In the genomic region with DNA sequence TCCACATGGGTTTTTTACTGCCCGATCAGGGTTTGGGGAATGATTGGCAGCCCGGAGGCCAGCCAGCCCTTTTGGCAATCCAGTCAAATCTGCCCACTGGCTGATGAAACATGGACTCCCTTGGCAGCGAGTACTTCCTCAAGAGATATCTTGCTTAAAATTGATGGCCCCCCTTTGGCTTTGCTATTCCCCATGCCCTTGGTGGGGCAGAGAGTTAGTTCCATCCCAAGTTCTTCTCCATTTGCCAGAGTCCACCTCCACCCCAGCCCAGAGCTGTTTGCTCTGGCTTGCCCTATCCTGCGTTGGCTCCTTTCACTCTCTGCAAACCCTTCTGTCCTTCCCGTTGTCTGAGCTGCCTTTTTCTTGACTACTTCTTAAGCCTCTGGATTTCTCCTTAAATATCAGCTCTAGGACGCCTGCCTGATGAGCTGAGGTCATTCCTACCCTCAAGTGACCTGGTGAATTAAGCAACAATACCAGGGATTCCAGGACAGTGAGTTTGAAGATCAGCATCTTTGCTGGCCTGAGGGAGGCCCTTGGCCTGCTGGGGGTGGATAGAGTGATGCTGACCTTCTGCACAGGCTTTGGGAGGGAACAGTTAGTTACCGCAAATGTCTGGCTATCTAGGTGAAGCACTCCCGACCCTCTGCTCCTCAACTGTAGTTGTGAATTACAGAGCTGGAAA, we compare ENCODE assay signal across 11 cellular contexts.
DNase-seq lines count a peak whose midpoint lies in the region; ATAC-seq and TF ChIP-seq lines count a peak whose summit lies in the region.
"Had no signal": no experiment of that assay in that cellular context is flagged by ENCODE, and none has a peak within 500 bp of the region (broad histone marks: within the 10 kb centered on the region; RNA-seq: fewer than 3 reads in every experiment).

No MANE protein-coding gene starts in this region.

- no peaks in the 10 kb centered on the region for H4K20me1 ChIP-seq in PC-9 (ENCODE audit: insufficient read depth)

- CTCF ChIA-PET in PC-9 (lab: Charles Lee): no interaction called here

- ATAC-seq in HG02885 (IDR thresholded peaks at IDR 0.05; ENCODE audit: poor library complexity, unreplicated experiment): no peak
- ATAC-seq: left colon had no signal

- H3K36me3 ChIP-seq in SJSA1 (no peaks in the 10 kb centered on the region), PC-9 (ENCODE audit: low read depth) (no peaks in the 10 kb centered on the region)

- intact Hi-C loops in PC-9 (cut with micrococcal nuclease; ENCODE audit: unreplicated experiment): no loop called here

- TF ChIP-seq CTCF in fibroblast of villous mesenchyme (IDR thresholded peaks at IDR 0.05; ENCODE audit: insufficient read depth, low read depth, low read length): no peak
- TF ChIP-seq CTCF in osteocyte (IDR thresholded peaks at IDR 0.05): no peak
- no peak for TF ChIP-seq CTCF in PC-9 (conservative IDR thresholded peaks at IDR 0.05)

- H3F3A ChIP-seq in PC-9 (ENCODE audit: insufficient read depth, low read depth): no peaks in the 10 kb centered on the region

- H3K4me1 ChIP-seq in SJSA1 (replicated peaks): peaks cover 81% of the 10 kb centered on the region
- H3K4me1 ChIP-seq in PC-9 (replicated peaks; ENCODE audit: insufficient read depth): no peaks in the 10 kb centered on the region

- H3K9me3 ChIP-seq in SJSA1 (replicated peaks) (no peaks in the 10 kb centered on the region), PC-9 (ENCODE audit: insufficient read depth, low read depth) (no peaks in the 10 kb centered on the region)

- H3K27me3 Mint-ChIP-seq in osteocyte (ENCODE audit: unreplicated experiment): no peaks in the 10 kb centered on the region

- H3K27me3 ChIP-seq in SJSA1 (replicated peaks) (no peaks in the 10 kb centered on the region), PC-9 (ENCODE audit: insufficient read depth, low read depth) (peaks cover 80% of the 10 kb centered on the region)

- H3K36me3 Mint-ChIP-seq in osteocyte (ENCODE audit: unreplicated experiment): no peaks in the 10 kb centered on the region
- H3K36me3 Mint-ChIP-seq: CD14-positive monocyte had no signal

- BruUV-seq in PC-9 (replicated peaks; lab: Mats Ljungman, UMichigan): no TSS peak

- no peak overlapping the region for H3K4me3 ChIP-seq in SJSA1
- no peak overlapping the region for H3K4me3 ChIP-seq in fibroblast of villous mesenchyme (ENCODE audit: low read depth, low read length)
- H3K4me3 ChIP-seq in PC-9: no peak overlapping the region

- no peak overlapping the region for H3K27ac Mint-ChIP-seq in osteocyte (ENCODE audit: unreplicated experiment)
- H3K27ac Mint-ChIP-seq: CD14-positive monocyte had no signal

- H3K4me2 ChIP-seq in PC-9: no peak overlapping the region

- peaks cover 2% of the 10 kb centered on the region for H3K4me1 Mint-ChIP-seq in osteocyte (ENCODE audit: unreplicated experiment)

- H3K9me2 ChIP-seq in PC-9 (ENCODE audit: insufficient read depth): no peaks in the 10 kb centered on the region

- POLR2A ChIA-PET in PC-9 (lab: Charles Lee; ENCODE audit: unreplicated experiment): no interaction called here

- peak overlapping the region; percentile 27 for H3K4me3 Mint-ChIP-seq in osteocyte (ENCODE audit: unreplicated experiment)
- H3K4me3 Mint-ChIP-seq: CD14-positive monocyte had no signal

- H2AFZ ChIP-seq in PC-9: no peak overlapping the region

- H3K27ac ChIP-seq in SJSA1: peak overlapping the region; percentile 91
- H3K27ac ChIP-seq in PC-9: no peak overlapping the region

- H3K9me3 Mint-ChIP-seq in osteocyte (ENCODE audit: unreplicated experiment): no peaks in the 10 kb centered on the region
- H3K9me3 Mint-ChIP-seq: CD14-positive monocyte had no signal

- DNase-seq in AG08395 (ENCODE audit: low spot score) (peak; percentile 95), SJSA1 (ENCODE audit: low read depth in 1 of 2, low spot score in 2 of 2) (peak; percentile 91 to 93), fibroblast of villous mesenchyme (ENCODE audit: low read depth) (peak; percentile 95), osteocyte (ENCODE audit: extremely low spot score, unreplicated experiment) (no peak), NCI-H1417 treated with DMSO at 0.1 percent for 48 hours (lab: John Stamatoyannopoulos, UW) (no peak), midbrain (lab: John Stamatoyannopoulos, UW) (no peak), PC-9 (no peak)
- DNase-seq: left colon, NCI-H2081 treated with DMSO at 0.1 percent for 48 hours had no signal

- no peaks in the 10 kb centered on the region for H3K79me2 ChIP-seq in PC-9 (ENCODE audit: low read depth)

Comparison
In these comparisons a context has a peak if more than half of its experiments do, and no peak if none do; other contexts are left out.
1. DNase-seq: peak in AG08395 (single experiment), SJSA1 (2 of 2) and fibroblast of villous mesenchyme (single experiment); none in osteocyte (single experiment), NCI-H1417 treated with DMSO at 0.1 percent for 48 hours (single experiment), midbrain (single experiment) and PC-9 (0 of 2).